Comparison of ENCODE assay signal across 8 cellular contexts in genomic region chr1:21270086-21270689, GRCh38. TPM values are rescaled to one million over a fixed set of nuclear protein-coding genes. Genes with fewer than 3 reads are reported as not detected.
A peak's percentile ranks its signal among the peaks of the same experiment; 100 is the strongest.
DNase-seq lines count a peak whose midpoint lies in the region; ATAC-seq, FAIRE-seq and TF ChIP-seq lines count a peak whose summit lies in the region.

No MANE protein-coding gene starts in this region.

- TF ChIP-seq RAD21 in liver (IDR thresholded peaks at IDR 0.05), result peak; percentile 36 to 78

- DNase-seq in GDM1 (lab: John Stamatoyannopoulos, UW), result peak; percentile 36
- peak; percentile 94 for DNase-seq in Karpas-422
- peak; percentile 77 for DNase-seq in activated B cell treated with CpG ODN at 0.5 μM for 24 hours
- DNase-seq in bronchial epithelial cell (ENCODE audit: low read depth), result peak; percentile 43
- peak; percentile 45 to 62 for DNase-seq in stimulated activated CD8-positive, alpha-beta memory T cell treated with anti-CD3 and anti-CD28 coated beads, Interleukin-15, amount 100 ng/mL, for 4 hours (ENCODE audit: low read depth in 2 of 2)
- DNase-seq in HPDE6-E6E7 (ENCODE audit: extremely low spot score), result no peak

- H3K9me2 ChIP-seq in Karpas-422 (replicated peaks; ENCODE audit: insufficient read depth, low read length), result no peaks in the 10 kb centered on the region

- ATAC-seq in activated B cell treated with CpG ODN at 0.5 μM for 24 hours (ENCODE audit: low read depth), result peak; percentile 95
- no peak for ATAC-seq in GM21447 (IDR thresholded peaks at IDR 0.05; ENCODE audit: unreplicated experiment)

- no peak for TF ChIP-seq CTCF in activated B cell treated with CpG ODN at 0.5 μM for 24 hours (IDR thresholded peaks at IDR 0.05)
- peak; percentile 95 for TF ChIP-seq CTCF in bronchial epithelial cell (IDR thresholded peaks at IDR 0.05; ENCODE audit: insufficient read depth, low read length, severe bottlenecking)
- peak; percentile 65 for TF ChIP-seq CTCF in liver (IDR thresholded peaks at IDR 0.05; ENCODE audit: low read depth, low read length, missing input control)

- H3K4me1 Mint-ChIP-seq in activated B cell treated with CpG ODN at 0.5 μM for 24 hours, result peaks cover 15% of the 10 kb centered on the region

- no peak overlapping the region for H3K4me3 Mint-ChIP-seq in activated B cell treated with CpG ODN at 0.5 μM for 24 hours

- H3K4me3 ChIP-seq in Karpas-422 (ENCODE audit: low read length), result no peak overlapping the region
- H3K4me3 ChIP-seq in bronchial epithelial cell (ENCODE audit: low read depth, low read length), result no peak overlapping the region
- H3K4me3 ChIP-seq in liver (ENCODE audit: low read depth in 1 of 3, low read length in 3 of 3), result no peak overlapping the region

- H3K27me3 Mint-ChIP-seq in activated B cell treated with CpG ODN at 0.5 μM for 24 hours, result no peaks in the 10 kb centered on the region

- H3K9ac ChIP-seq in Karpas-422 (ENCODE audit: low read length) (no peak overlapping the region), liver (ENCODE audit: low read depth in 1 of 2, low read length in 2 of 2) (no peak overlapping the region)

- no peak overlapping the region; the same call in 1 of the 2 replicates for H3K27ac ChIP-seq in Karpas-422 (ENCODE audit: low read length)
- H3K27ac ChIP-seq in liver (ENCODE audit: low read depth in 1 of 2, low read length in 2 of 2), result peak overlapping the region; percentile 28 to 80

- intact Hi-C loops in activated B cell treated with CpG ODN at 0.5 μM for 24 hours (cut with micrococcal nuclease), result loop anchor here (1.0 kb wide), 5 partner anchors 15 to 98 kb away; no protein-coding TSS in a partner anchor

- H3K9me3 ChIP-seq in Karpas-422 (ENCODE audit: low read length) (no peaks in the 10 kb centered on the region), liver (ENCODE audit: control insufficient read depth in 4 of 4, low read length in 3 of 4) (no peaks in the 10 kb centered on the region)

- peak overlapping the region; percentile 5 for H3K27ac Mint-ChIP-seq in activated B cell treated with CpG ODN at 0.5 μM for 24 hours

- no peak overlapping the region for H3K4me2 ChIP-seq in Karpas-422 (ENCODE audit: low read depth, low read length, poor library complexity, severe bottlenecking)

- H3K4me1 ChIP-seq in Karpas-422 (ENCODE audit: low read length) (no peaks in the 10 kb centered on the region), liver (ENCODE audit: control insufficient read depth in 4 of 4, insufficient read depth in 4 of 4, low read length in 3 of 4) (peaks cover 26 to 45% (median 37%) of the 10 kb centered on the region in 4 donors)

- CTCF ChIA-PET in activated B cell treated with CpG ODN at 0.5 μM for 24 hours (lab: Charles Lee), result interaction anchor here (0.7 to 5.4 kb wide), 23 partner anchors 8 to 97 kb away, joined by 3 to 144 read pairs (median 13); partner anchors contain the start of gene ECE1

- peaks cover 15% of the 10 kb centered on the region for H3K79me2 ChIP-seq in Karpas-422 (ENCODE audit: low read length)

- peak; percentile 23 for FAIRE-seq in bronchial epithelial cell (lab: Jason Lieb, UNC)

- 70% methylated on average over 9 of the region's 9 CpGs for WGBS in liver

- POLR2A ChIA-PET in activated B cell treated with CpG ODN at 0.5 μM for 24 hours (lab: Charles Lee), result interaction anchor here (0.8 to 5.9 kb wide), 15 partner anchors 8 to 171 kb away, joined by 3 to 62 read pairs (median 6); partner anchors contain the start of gene ECE1

- H3K27me3 ChIP-seq in Karpas-422 (ENCODE audit: low read length) (no peaks in the 10 kb centered on the region), bronchial epithelial cell (ENCODE audit: control insufficient read depth, insufficient read depth, low read length) (no peaks in the 10 kb centered on the region), liver (ENCODE audit: control insufficient read depth in 4 of 4, insufficient read depth in 4 of 4, low read length in 3 of 4) (no peaks in the 10 kb centered on the region)

- no peak overlapping the region for H2AFZ ChIP-seq in Karpas-422 (ENCODE audit: low read length)

- H3K36me3 ChIP-seq in Karpas-422 (ENCODE audit: insufficient read depth, low read length) (peaks cover 42% of the 10 kb centered on the region; the same call in 1 of the 2 replicates), bronchial epithelial cell (ENCODE audit: control insufficient read depth, insufficient read depth, low read length) (peaks cover 27% of the 10 kb centered on the region), liver (ENCODE audit: control insufficient read depth in 4 of 4, insufficient read depth in 3 of 4, low read depth in 1 of 4, low read length in 3 of 4) (peaks cover 0 to 7% (median 1%) of the 10 kb centered on the region in 4 donors)

- no peaks in the 10 kb centered on the region; the same call in 1 of the 2 replicates for H4K20me1 ChIP-seq in Karpas-422 (ENCODE audit: insufficient read depth, low read depth, low read length)

- peaks cover 96% of the 10 kb centered on the region for H3K36me3 Mint-ChIP-seq in activated B cell treated with CpG ODN at 0.5 μM for 24 hours (ENCODE audit: low read depth)

- H3K9me3 Mint-ChIP-seq in activated B cell treated with CpG ODN at 0.5 μM for 24 hours, result no peaks in the 10 kb centered on the region

TF ChIP-seq in liver, 16 proteins besides CTCF, POLR2A, EP300 and RAD21:
- TF ChIP-seq RXRA (IDR thresholded peaks at IDR 0.05) (peak; percentile 32 to 58), YY1 (IDR thresholded peaks at IDR 0.05) (no peak)

RNA-seq across cellular contexts. Expression of gene ECE1, which starts 20.1 kb away (rescaled TPM):
- total RNA-seq in Karpas-422 (2014; rRNA removed; shearing (Covaris generic); ENCODE audit: low replicate concordance), result 59.9 and 81.7 TPM in 2 replicates
- total RNA-seq in activated B cell treated with CpG ODN at 0.5 μM for 24 hours (208 and 209 TPM in 2 replicates), bronchial epithelial cell (44.2 and 61.8 TPM in 2 replicates), liver (10 to 100 TPM; 38.9 to 40.2 TPM)
- polyA plus RNA-seq in liver, result 10 to 100 TPM; 29.3 to 46.4 TPM
